1 cellular context compared by ENCODE assay signal in the genomic region with DNA sequence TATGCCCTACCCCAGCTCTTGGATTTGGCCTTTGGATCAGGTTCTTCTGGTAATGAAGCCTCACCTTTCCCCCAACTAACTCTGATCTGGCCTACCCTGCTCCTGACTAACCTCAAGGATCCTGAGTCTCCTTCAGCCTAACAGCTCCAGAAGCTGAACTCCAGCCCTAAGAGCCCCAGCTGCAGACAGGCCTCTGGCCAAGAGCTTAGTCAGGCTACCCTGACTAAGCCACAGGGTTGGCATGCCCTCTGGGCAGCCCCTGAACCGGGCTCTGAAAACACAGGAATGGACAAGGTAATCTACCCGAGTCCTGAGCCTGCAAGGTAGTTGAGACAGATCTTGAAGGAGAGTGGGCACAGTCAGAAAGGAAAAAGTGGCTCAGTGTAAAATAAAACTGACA.
TF ChIP-seq lines count a peak whose summit lies in the region.

No MANE protein-coding gene starts in this region.

TF ChIP-seq in SK-N-SH treated with all-trans-retinoic acid at 6 μM for 48 hours, 23 proteins besides CTCF, POLR2A, EP300 and RAD21 (continued from another document):
- TF ChIP-seq, protein P1, sequence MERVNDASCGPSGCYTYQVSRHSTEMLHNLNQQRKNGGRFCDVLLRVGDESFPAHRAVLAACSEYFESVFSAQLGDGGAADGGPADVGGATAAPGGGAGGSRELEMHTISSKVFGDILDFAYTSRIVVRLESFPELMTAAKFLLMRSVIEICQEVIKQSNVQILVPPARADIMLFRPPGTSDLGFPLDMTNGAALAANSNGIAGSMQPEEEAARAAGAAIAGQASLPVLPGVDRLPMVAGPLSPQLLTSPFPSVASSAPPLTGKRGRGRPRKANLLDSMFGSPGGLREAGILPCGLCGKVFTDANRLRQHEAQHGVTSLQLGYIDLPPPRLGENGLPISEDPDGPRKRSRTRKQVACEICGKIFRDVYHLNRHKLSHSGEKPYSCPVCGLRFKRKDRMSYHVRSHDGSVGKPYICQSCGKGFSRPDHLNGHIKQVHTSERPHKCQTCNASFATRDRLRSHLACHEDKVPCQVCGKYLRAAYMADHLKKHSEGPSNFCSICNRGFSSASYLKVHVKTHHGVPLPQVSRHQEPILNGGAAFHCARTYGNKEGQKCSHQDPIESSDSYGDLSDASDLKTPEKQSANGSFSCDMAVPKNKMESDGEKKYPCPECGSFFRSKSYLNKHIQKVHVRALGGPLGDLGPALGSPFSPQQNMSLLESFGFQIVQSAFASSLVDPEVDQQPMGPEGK (CRISPR knock-in tag; IDR thresholded peaks at IDR 0.05; ENCODE audit: borderline replicate concordance) = no peak
- TF ChIP-seq, protein P2, sequence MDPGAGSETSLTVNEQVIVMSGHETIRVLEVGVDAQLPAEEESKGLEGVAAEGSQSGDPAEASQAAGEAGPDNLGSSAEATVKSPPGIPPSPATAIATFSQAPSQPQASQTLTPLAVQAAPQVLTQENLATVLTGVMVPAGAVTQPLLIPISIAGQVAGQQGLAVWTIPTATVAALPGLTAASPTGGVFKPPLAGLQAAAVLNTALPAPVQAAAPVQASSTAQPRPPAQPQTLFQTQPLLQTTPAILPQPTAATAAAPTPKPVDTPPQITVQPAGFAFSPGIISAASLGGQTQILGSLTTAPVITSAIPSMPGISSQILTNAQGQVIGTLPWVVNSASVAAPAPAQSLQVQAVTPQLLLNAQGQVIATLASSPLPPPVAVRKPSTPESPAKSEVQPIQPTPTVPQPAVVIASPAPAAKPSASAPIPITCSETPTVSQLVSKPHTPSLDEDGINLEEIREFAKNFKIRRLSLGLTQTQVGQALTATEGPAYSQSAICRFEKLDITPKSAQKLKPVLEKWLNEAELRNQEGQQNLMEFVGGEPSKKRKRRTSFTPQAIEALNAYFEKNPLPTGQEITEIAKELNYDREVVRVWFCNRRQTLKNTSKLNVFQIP (CRISPR knock-in tag; IDR thresholded peaks at IDR 0.05; ENCODE audit: borderline replicate concordance, low read depth) = no peak
- TF ChIP-seq, protein P3, sequence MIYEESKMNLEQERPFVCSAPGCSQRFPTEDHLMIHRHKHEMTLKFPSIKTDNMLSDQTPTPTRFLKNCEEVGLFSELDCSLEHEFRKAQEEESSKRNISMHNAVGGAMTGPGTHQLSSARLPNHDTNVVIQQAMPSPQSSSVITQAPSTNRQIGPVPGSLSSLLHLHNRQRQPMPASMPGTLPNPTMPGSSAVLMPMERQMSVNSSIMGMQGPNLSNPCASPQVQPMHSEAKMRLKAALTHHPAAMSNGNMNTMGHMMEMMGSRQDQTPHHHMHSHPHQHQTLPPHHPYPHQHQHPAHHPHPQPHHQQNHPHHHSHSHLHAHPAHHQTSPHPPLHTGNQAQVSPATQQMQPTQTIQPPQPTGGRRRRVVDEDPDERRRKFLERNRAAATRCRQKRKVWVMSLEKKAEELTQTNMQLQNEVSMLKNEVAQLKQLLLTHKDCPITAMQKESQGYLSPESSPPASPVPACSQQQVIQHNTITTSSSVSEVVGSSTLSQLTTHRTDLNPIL (CRISPR knock-in tag; IDR thresholded peaks at IDR 0.05; ENCODE audit: low read depth) = no peak
- no peak for TF ChIP-seq ZNF8 (CRISPR knock-in tag; IDR thresholded peaks at IDR 0.05)
